ENCODE assay signal across 8 cellular contexts in genomic region chr12:6200266-6201198, GRCh38. TPM values are rescaled to one million over a fixed set of nuclear protein-coding genes. Genes with fewer than 3 reads are reported as not detected.
A peak's percentile ranks its signal among the peaks of the same experiment; 100 is the strongest.
DNase-seq lines count a peak whose midpoint lies in the region; ATAC-seq and TF ChIP-seq lines count a peak whose summit lies in the region.

Gene CD9, plus strand, starts transcription at chr12:6200400. Its CDS starts 100 bp downstream, at chr12:6200500.

- H3K4me1 ChIP-seq in SK-N-SH (ENCODE audit: control insufficient read depth in 1 of 2, insufficient read depth in 2 of 2, low read depth in 1 of 2, low read length in 1 of 2) (peaks cover 0 to 53% of the 10 kb centered on the region in 2 experiments; a peak in 1 of 4 replicates), mammary epithelial cell (ENCODE audit: insufficient read depth, low read length) (peaks cover 55% of the 10 kb centered on the region), skeletal muscle tissue (ENCODE audit: control insufficient read depth in 3 of 3, insufficient read depth in 3 of 3, low read length in 3 of 3) (peaks cover 44 to 54% (median 51%) of the 10 kb centered on the region in 3 donors)

- H3K36me3 Mint-ChIP-seq in activated CD4-positive, alpha-beta memory T cell treated with anti-CD3 and anti-CD28 coated beads for 36 hours = no peaks in the 10 kb centered on the region
- no peaks in the 10 kb centered on the region for H3K36me3 Mint-ChIP-seq in activated CD4-positive, alpha-beta memory T cell treated with anti-CD3 and anti-CD28 coated beads, Interleukin-2, amount 10 ng/mL, durations not matched to agents 7 days and 5 days (ENCODE audit: low read depth)

- H3K4me3 ChIP-seq in SK-N-SH (ENCODE audit: low read depth in 2 of 2, low read length in 1 of 2) (peak within 1 kb of the TSS; percentile 78 to 79), mammary epithelial cell (replicated peaks in 1 of 3; ENCODE audit: insufficient read depth in 1 of 3, low read depth in 2 of 3, low read length in 3 of 3) (peak within 1 kb of the TSS; percentile 75 to 95 (median 84)), skeletal muscle tissue (ENCODE audit: low read length in 3 of 3) (peak within 1 kb of the TSS; percentile 73 to 81 (median 77))

- POLR2A ChIA-PET in activated CD4-positive, alpha-beta memory T cell treated with anti-CD3 and anti-CD28 coated beads for 36 hours (lab: Charles Lee) = interaction anchor here (1.2 kb wide), 1 partner anchor 77 kb away, joined by 3 read pairs; no protein-coding TSS in a partner anchor
- POLR2A ChIA-PET in activated CD4-positive, alpha-beta memory T cell treated with anti-CD3 and anti-CD28 coated beads, Interleukin-2, amount 10 ng/mL, durations not matched to agents 7 days and 5 days (lab: Charles Lee) = interaction anchor here (0.6 to 1.2 kb wide), 2 partner anchors 76 to 77 kb away, joined by 3 read pairs; no protein-coding TSS in a partner anchor
- POLR2A ChIA-PET in SK-N-SH (lab: Yijun Ruan, JAX) = interaction anchor here (2.6 kb wide), 1 partner anchor 78 kb away, joined by 10 read pairs; no protein-coding TSS in a partner anchor

- no peak for TF ChIP-seq RAD21 in SK-N-SH (IDR thresholded peaks at IDR 0.05; ENCODE audit: low read length)

- no peak for ATAC-seq in HG03280 (IDR thresholded peaks at IDR 0.05; ENCODE audit: unreplicated experiment)

- in situ Hi-C loops in mammary epithelial cell (cut with MboI; ENCODE audit: low sequenced_read_pairs in 2 of 2) = loop anchor here in 1 of 2 donors (5.0 kb wide), 1 partner anchor 77 kb away; no protein-coding TSS in a partner anchor

- H3K4me2 ChIP-seq in SK-N-SH = peak within 1 kb of the TSS; percentile 96
- H3K4me2 ChIP-seq in mammary epithelial cell (ENCODE audit: insufficient read depth, low read depth, low read length) = peak within 1 kb of the TSS; percentile 94

- WGBS in SK-N-SH (ENCODE audit: low lambda C conversion rate) = 2% methylated on average over 23 of the region's 79 CpGs
- 3% methylated on average over 34 of the region's 79 CpGs for WGBS in mammary epithelial cell (ENCODE audit: low coverage, missing lambda C conversion rate)

- H3K79me2 ChIP-seq in SK-N-SH (ENCODE audit: insufficient read depth) (peaks cover 10% of the 10 kb centered on the region; the same call in 1 of the 2 replicates), mammary epithelial cell (ENCODE audit: insufficient read depth, low read length) (peaks cover 53% of the 10 kb centered on the region)

- peaks cover 49% of the 10 kb centered on the region for H3K27me3 Mint-ChIP-seq in activated CD4-positive, alpha-beta memory T cell treated with anti-CD3 and anti-CD28 coated beads for 36 hours
- peaks cover 55% of the 10 kb centered on the region for H3K27me3 Mint-ChIP-seq in activated CD4-positive, alpha-beta memory T cell treated with anti-CD3 and anti-CD28 coated beads, Interleukin-2, amount 10 ng/mL, durations not matched to agents 7 days and 5 days

- TF ChIP-seq CTCF in SK-N-SH (IDR thresholded peaks at IDR 0.05) = no peak
- no peak for TF ChIP-seq CTCF in mammary epithelial cell (conservative IDR thresholded peaks at IDR 0.05 in 1 of 2, IDR thresholded peaks at IDR 0.05 in 1 of 2; ENCODE audit: extremely low read depth in 1 of 2, insufficient read depth in 1 of 2, low read depth in 1 of 2, low read length in 2 of 2)

- H3K9me3 Mint-ChIP-seq in activated CD4-positive, alpha-beta memory T cell treated with anti-CD3 and anti-CD28 coated beads for 36 hours = no peaks in the 10 kb centered on the region
- no peaks in the 10 kb centered on the region for H3K9me3 Mint-ChIP-seq in activated CD4-positive, alpha-beta memory T cell treated with anti-CD3 and anti-CD28 coated beads, Interleukin-2, amount 10 ng/mL, durations not matched to agents 7 days and 5 days

- H4K20me1 ChIP-seq in SK-N-SH (ENCODE audit: insufficient read depth) (no peaks in the 10 kb centered on the region), mammary epithelial cell (ENCODE audit: insufficient read depth, low read length) (no peaks in the 10 kb centered on the region)

- no peak for TF ChIP-seq EP300 in SK-N-SH (IDR thresholded peaks at IDR 0.05; ENCODE audit: borderline replicate concordance in 1 of 2, low read depth in 1 of 2, low read length in 1 of 2)

- TSS peak; percentile 50 for BruUV-seq in mammary epithelial cell (replicated peaks; lab: Mats Ljungman, UMichigan)

- H3K27ac Mint-ChIP-seq in activated CD4-positive, alpha-beta memory T cell treated with anti-CD3 and anti-CD28 coated beads for 36 hours = no peak within 1 kb of the TSS
- H3K27ac Mint-ChIP-seq in activated CD4-positive, alpha-beta memory T cell treated with anti-CD3 and anti-CD28 coated beads, Interleukin-2, amount 10 ng/mL, durations not matched to agents 7 days and 5 days = no peak within 1 kb of the TSS

- H3K9ac ChIP-seq in SK-N-SH (peak within 1 kb of the TSS; percentile 88), mammary epithelial cell (ENCODE audit: insufficient read depth, low read length) (peak within 1 kb of the TSS; percentile 98), skeletal muscle tissue (ENCODE audit: low read depth in 1 of 3, low read length in 3 of 3) (peak within 1 kb of the TSS; percentile 71 to 86 (median 80))

- intact Hi-C loops in activated CD4-positive, alpha-beta memory T cell treated with anti-CD3 and anti-CD28 coated beads for 36 hours (cut with micrococcal nuclease) = no loop called here
- intact Hi-C loops in mammary epithelial cell (cut with micrococcal nuclease) = loop anchor here (1.0 kb wide), 4 partner anchors 16 to 80 kb away; no protein-coding TSS in a partner anchor

- H3K27ac ChIP-seq in SK-N-SH (ENCODE audit: low read depth in 2 of 2, low read length in 1 of 2) (peak within 1 kb of the TSS in 1 of 2 experiments; percentile 82; a peak in 2 of 4 replicates), mammary epithelial cell (ENCODE audit: insufficient read depth, low read depth, low read length) (peak within 1 kb of the TSS; percentile 93), skeletal muscle tissue (ENCODE audit: low read depth, low read length) (peak within 1 kb of the TSS; percentile 66)

- H3K27me3 ChIP-seq in SK-N-SH (ENCODE audit: insufficient read depth) = no peaks in the 10 kb centered on the region
- H3K27me3 ChIP-seq in mammary epithelial cell (ENCODE audit: insufficient read depth, low read length) = no peaks in the 10 kb centered on the region
- peaks cover 3 to 12% (median 5%) of the 10 kb centered on the region in 3 donors for H3K27me3 ChIP-seq in skeletal muscle tissue (ENCODE audit: control insufficient read depth in 3 of 3, insufficient read depth in 3 of 3, low read length in 3 of 3)

- H3K9me3 ChIP-seq in SK-N-SH (no peaks in the 10 kb centered on the region), mammary epithelial cell (replicated peaks; ENCODE audit: insufficient read depth, low read length) (no peaks in the 10 kb centered on the region), skeletal muscle tissue (ENCODE audit: control insufficient read depth in 3 of 3, low read length in 3 of 3) (no peaks in the 10 kb centered on the region)

- H3K4me1 Mint-ChIP-seq in activated CD4-positive, alpha-beta memory T cell treated with anti-CD3 and anti-CD28 coated beads for 36 hours (ENCODE audit: low read depth) = peaks cover 6% of the 10 kb centered on the region
- H3K4me1 Mint-ChIP-seq in activated CD4-positive, alpha-beta memory T cell treated with anti-CD3 and anti-CD28 coated beads, Interleukin-2, amount 10 ng/mL, durations not matched to agents 7 days and 5 days = peaks cover 19% of the 10 kb centered on the region

- peak within 1 kb of the TSS; percentile 24 for H3K4me3 Mint-ChIP-seq in activated CD4-positive, alpha-beta memory T cell treated with anti-CD3 and anti-CD28 coated beads for 36 hours
- H3K4me3 Mint-ChIP-seq in activated CD4-positive, alpha-beta memory T cell treated with anti-CD3 and anti-CD28 coated beads, Interleukin-2, amount 10 ng/mL, durations not matched to agents 7 days and 5 days = no peak within 1 kb of the TSS

- dilution Hi-C loops in mammary epithelial cell (cut with HindIII; ENCODE audit: low sequenced_read_pairs) = no loop called here

- peak within 1 kb of the TSS; percentile 91; the same call in 1 of the 2 replicates for H2AFZ ChIP-seq in SK-N-SH (ENCODE audit: low read depth)
- H2AFZ ChIP-seq in mammary epithelial cell (ENCODE audit: low read depth, low read length) = peak within 1 kb of the TSS; percentile 88

- DNase-seq in activated CD4-positive, alpha-beta memory T cell treated with anti-CD3 and anti-CD28 coated beads for 36 hours = peak; percentile 32
- DNase-seq in activated CD4-positive, alpha-beta memory T cell treated with anti-CD3 and anti-CD28 coated beads, Interleukin-2, amount 10 ng/mL, durations not matched to agents 7 days and 5 days = no peak
- DNase-seq in SK-N-SH (peak; percentile 88), mammary epithelial cell (peak; percentile 71), iPS-NIHi7 (ENCODE audit: extremely low spot score) (peak; percentile 84), dedifferentiated amniotic fluid mesenchymal stem cell (ENCODE audit: extremely low spot score) (no peak)

- H3K36me3 ChIP-seq in SK-N-SH (replicated peaks in 1 of 2; ENCODE audit: control insufficient read depth in 1 of 2, insufficient read depth in 2 of 2, low read length in 1 of 2) (no peaks in the 10 kb centered on the region), mammary epithelial cell (ENCODE audit: insufficient read depth, low read length) (peaks cover 2% of the 10 kb centered on the region), skeletal muscle tissue (ENCODE audit: control insufficient read depth in 3 of 3, insufficient read depth in 3 of 3, low read length in 3 of 3) (no peaks in the 10 kb centered on the region)

- no peaks in the 10 kb centered on the region for H3K9me2 ChIP-seq in SK-N-SH

- H3F3A ChIP-seq in SK-N-SH (replicated peaks; ENCODE audit: insufficient read depth) = no peaks in the 10 kb centered on the region

- CTCF ChIA-PET in activated CD4-positive, alpha-beta memory T cell treated with anti-CD3 and anti-CD28 coated beads for 36 hours (lab: Charles Lee) = interaction anchor here (1.0 to 6.3 kb wide), 3 partner anchors 77 to 395 kb away, joined by 3 to 39 read pairs (median 8); no protein-coding TSS in a partner anchor
- CTCF ChIA-PET in activated CD4-positive, alpha-beta memory T cell treated with anti-CD3 and anti-CD28 coated beads, Interleukin-2, amount 10 ng/mL, durations not matched to agents 7 days and 5 days (lab: Charles Lee) = interaction anchor here (0.5 to 5.9 kb wide), 4 partner anchors 13 to 83 kb away, joined by 3 to 24 read pairs (median 5); no protein-coding TSS in a partner anchor
- CTCF ChIA-PET in SK-N-SH (lab: Yijun Ruan, JAX) = interaction anchor here (0.8 to 14.3 kb wide), 11 partner anchors 9 to 213 kb away, joined by 3 to 299 read pairs (median 6); no protein-coding TSS in a partner anchor
- CTCF ChIA-PET in mammary epithelial cell (lab: Charles Lee; ENCODE audit: low non-redundant PET) = interaction anchor here (0.6 to 0.7 kb wide), 3 partner anchors 30 to 94 kb away, joined by 3 to 5 read pairs (median 4); no protein-coding TSS in a partner anchor

RNA-seq across cellular contexts. Expression of gene CD9, which starts in this region (rescaled TPM):
- total RNA-seq in activated CD4-positive, alpha-beta memory T cell treated with anti-CD3 and anti-CD28 coated beads for 36 hours = 1 to 10 TPM; 1.5 to 2.3 TPM
- total RNA-seq in activated CD4-positive, alpha-beta memory T cell treated with anti-CD3 and anti-CD28 coated beads, Interleukin-2, amount 10 ng/mL, durations not matched to agents 7 days and 5 days = 1 to 10 TPM in 1 of 2 experiments, under 1 TPM in 1; 0.90 to 1.0 TPM
- 76.6 and 77.3 TPM in 2 replicates for polyA plus RNA-seq in SK-N-SH (2012; rRNA removed)
- polyA plus RNA-seq in SK-N-SH (2012; cell fraction: cytosol; rRNA removed) = 71.1 and 79.7 TPM in 2 replicates
- polyA plus RNA-seq in SK-N-SH (2012; cell fraction: nucleus; rRNA removed) = 33.1 and 44.1 TPM in 2 replicates
- 100 to 1,000 TPM; 351 to 470 TPM for total RNA-seq in mammary epithelial cell
- polyA plus RNA-seq in mammary epithelial cell = 775 TPM
- polyA minus RNA-seq in mammary epithelial cell = 463 TPM
- 62.6 TPM for total RNA-seq in skeletal muscle tissue

Comparison
In these comparisons a context has a peak if more than half of its experiments do, and no peak if none do; other contexts are left out.
1. RNA of gene CD9 (total RNA-seq): 351 to 470 TPM in mammary epithelial cell and 62.6 TPM in skeletal muscle tissue (single experiment); 1.5 to 2.3 TPM in activated CD4-positive, alpha-beta memory T cell treated with anti-CD3 and anti-CD28 coated beads for 36 hours and 0.90 to 1.0 TPM in activated CD4-positive, alpha-beta memory T cell treated with anti-CD3 and anti-CD28 coated beads, Interleukin-2, amount 10 ng/mL, durations not matched to agents 7 days and 5 days; every median in the first group is over 10 times any median in the second.
2. DNase-seq: peak in activated CD4-positive, alpha-beta memory T cell treated with anti-CD3 and anti-CD28 coated beads for 36 hours (single experiment), SK-N-SH (single experiment), mammary epithelial cell (single experiment) and iPS-NIHi7 (single experiment); none in activated CD4-positive, alpha-beta memory T cell treated with anti-CD3 and anti-CD28 coated beads, Interleukin-2, amount 10 ng/mL, durations not matched to agents 7 days and 5 days (single experiment) and dedifferentiated amniotic fluid mesenchymal stem cell (single experiment).
3. Peak in every context shown above with its lines, with median percentiles within 50 percentile points of each other: H3K4me3 ChIP-seq and H3K9ac ChIP-seq.